ENCODE assay signal across 21 cellular contexts in genomic region chr3:186964629-186965028, GRCh38. TPM values are rescaled to one million over a fixed set of nuclear protein-coding genes. Genes with fewer than 3 reads are reported as not detected.
DNase-seq lines count a peak whose midpoint lies in the region; ATAC-seq and TF ChIP-seq lines count a peak whose summit lies in the region.
"Had no signal": no experiment of that assay in that cellular context is flagged by ENCODE, and none has a peak within 500 bp of the region (broad histone marks: within the 10 kb centered on the region; RNA-seq: fewer than 3 reads in every experiment).

No MANE protein-coding gene starts in this region.

- no peak overlapping the region for H3K18ac ChIP-seq in neuronal stem cell (ENCODE audit: low read length)

- no peak overlapping the region for H2BK15ac ChIP-seq in neuronal stem cell (ENCODE audit: low read length)

- H3K4me1 ChIP-seq in CD8-positive, alpha-beta T cell (ENCODE audit: insufficient read depth, low read length), result no peaks in the 10 kb centered on the region
- H3K4me1 ChIP-seq in HUES48 (ENCODE audit: control insufficient read depth, insufficient read depth, low read length), result peaks cover 42% of the 10 kb centered on the region
- peaks cover 6 to 14% of the 10 kb centered on the region in 2 donors for H3K4me1 ChIP-seq in neuronal stem cell (ENCODE audit: control insufficient read depth in 2 of 2, insufficient read depth in 1 of 2, low read depth in 1 of 2, low read length in 2 of 2)
- H3K4me1 ChIP-seq: transverse colon had no signal

- no peak overlapping the region for H3K4me3 Mint-ChIP-seq in CD8-positive, alpha-beta T cell

- H3K9me3 ChIP-seq in CD8-positive, alpha-beta T cell (ENCODE audit: low read length), result no peaks in the 10 kb centered on the region
- H3K9me3 ChIP-seq in HUES48 (ENCODE audit: control insufficient read depth, insufficient read depth, low read length) (no peaks in the 10 kb centered on the region), neuronal stem cell (replicated peaks in 1 of 2; ENCODE audit: control insufficient read depth in 2 of 2, insufficient read depth in 1 of 2, low read depth in 1 of 2, low read length in 2 of 2) (no peaks in the 10 kb centered on the region)
- H3K9me3 ChIP-seq: BLaER1, mucosa of descending colon, transverse colon had no signal

- TF ChIP-seq CTCF in CD8-positive, alpha-beta T cell (IDR thresholded peaks at IDR 0.05), result no peak
- no peak for TF ChIP-seq CTCF in coronary artery (IDR thresholded peaks at IDR 0.05)

- H2BK120ac ChIP-seq in neuronal stem cell (ENCODE audit: low read depth, low read length), result no peak overlapping the region

- no peak overlapping the region for H4K8ac ChIP-seq in neuronal stem cell (ENCODE audit: low read depth, low read length)

- H3K27me3 Mint-ChIP-seq in CD8-positive, alpha-beta T cell (ENCODE audit: low read depth), result no peaks in the 10 kb centered on the region

- peaks cover 18% of the 10 kb centered on the region for H3K36me3 ChIP-seq in CD8-positive, alpha-beta T cell (ENCODE audit: insufficient read depth, low read length)
- H3K36me3 ChIP-seq in HUES48 (ENCODE audit: control insufficient read depth, insufficient read depth, low read length) (peaks cover 50% of the 10 kb centered on the region), neuronal stem cell (replicated peaks in 1 of 2; ENCODE audit: control insufficient read depth in 2 of 2, insufficient read depth in 2 of 2, low read length in 2 of 2) (peaks cover 0 to 3% of the 10 kb centered on the region in 2 donors)
- H3K36me3 ChIP-seq: brain microvascular endothelial cell, transverse colon had no signal

- CTCF ChIA-PET in CD8-positive, alpha-beta T cell (lab: Charles Lee), result interaction anchor here (1.5 kb wide), 1 partner anchor 116 kb away, joined by 8 read pairs; no protein-coding TSS in a partner anchor

- no peak for ATAC-seq in CD8-positive, alpha-beta T cell
- no peak for ATAC-seq in GM21381 (IDR thresholded peaks at IDR 0.05; ENCODE audit: unreplicated experiment)
- ATAC-seq: mucosa of descending colon, PC-3 had no signal

- intact Hi-C loops in CD8-positive, alpha-beta T cell (cut with DNase I, micrococcal nuclease), result no loop called here

- H3K4me2 ChIP-seq in neuronal stem cell (ENCODE audit: insufficient read depth, low read length, poor library complexity, severe bottlenecking), result no peak overlapping the region
- H3K4me2 ChIP-seq: BLaER1 had no signal

- no peak overlapping the region for H2AK5ac ChIP-seq in neuronal stem cell (ENCODE audit: low read depth, low read length)

- no CpG with 5 or more reads among the region's 9 CpGs for WGBS in neuronal stem cell (ENCODE audit: extremely low coverage in 2 of 2, insufficient read length in 2 of 2, insufficient replicate concordance in 1 of 2), 2 donors

- POLR2A ChIA-PET in CD8-positive, alpha-beta T cell (lab: Charles Lee), result no interaction called here

- no peaks in the 10 kb centered on the region for H3K9me3 Mint-ChIP-seq in CD8-positive, alpha-beta T cell

- no peaks in the 10 kb centered on the region for H3K27me3 ChIP-seq in CD8-positive, alpha-beta T cell (ENCODE audit: insufficient read depth, low read length)
- H3K27me3 ChIP-seq in HUES48 (ENCODE audit: control insufficient read depth, insufficient read depth, low read length) (no peaks in the 10 kb centered on the region), neuronal stem cell (ENCODE audit: control insufficient read depth in 3 of 3, insufficient read depth in 3 of 3, low read depth in 1 of 3, low read length in 3 of 3) (no peaks in the 10 kb centered on the region)
- H3K27me3 ChIP-seq: BLaER1, brain microvascular endothelial cell, transverse colon had no signal

- no peak overlapping the region for H3K27ac ChIP-seq in CD8-positive, alpha-beta T cell (ENCODE audit: low read depth, low read length)
- peak overlapping the region; percentile 93 for H3K27ac ChIP-seq in HUES48 (ENCODE audit: low read depth, low read length)
- peak overlapping the region; percentile 13 to 62 for H3K27ac ChIP-seq in coronary artery
- H3K27ac ChIP-seq in neuronal stem cell (replicated peaks; ENCODE audit: low read length), result no peak overlapping the region
- H3K27ac ChIP-seq: BLaER1, brain microvascular endothelial cell, transverse colon had no signal

- H3K27ac Mint-ChIP-seq in CD8-positive, alpha-beta T cell, result peak overlapping the region; percentile 13

- H3K36me3 Mint-ChIP-seq in CD8-positive, alpha-beta T cell, result peaks cover 76% of the 10 kb centered on the region

- no peak overlapping the region for H3K4me3 ChIP-seq in CD8-positive, alpha-beta T cell (ENCODE audit: low read depth, low read length)
- H3K4me3 ChIP-seq in HUES48 (ENCODE audit: low read depth, low read length) (no peak overlapping the region; the same call in 1 of the 2 replicates), coronary artery (no peak overlapping the region), neuronal stem cell (ENCODE audit: low read length in 2 of 2) (no peak overlapping the region)
- H3K4me3 ChIP-seq: BLaER1, mucosa of descending colon, skin epidermis, transverse colon had no signal

- no peak overlapping the region for H2BK5ac ChIP-seq in neuronal stem cell (ENCODE audit: low read length)

- H3K23ac ChIP-seq in neuronal stem cell (ENCODE audit: low read depth, low read length, poor library complexity), result no peak overlapping the region

- no peak for DNase-seq in CD8-positive, alpha-beta T cell
- DNase-seq in coronary artery (ENCODE audit: low spot score), result peak; percentile 50
- no peak for DNase-seq in neuronal stem cell (ENCODE audit: low spot score)
- no peak for DNase-seq in stimulated activated CD4-positive, alpha-beta T cell treated with anti-CD3 and anti-CD28 coated beads, Interleukin-4, amount 100 ng/mL, for 4 hours
- no peak for DNase-seq in NCI-H2081 (lab: John Stamatoyannopoulos, UW)
- DNase-seq in activated gamma-delta T cell (lab: John Stamatoyannopoulos, UW), result no peak
- DNase-seq: activated naive CD4-positive, alpha-beta T cell treated with anti-CD3 and anti-CD28 coated beads, Interleukin-2, amount 50 U/mL, for 16 hours; brain microvascular endothelial cell; KG1; kidney; mucosa of descending colon; NCI-H1092; NCI-H526 treated with DMSO at 0.1 percent for 48 hours; PC-3; stimulated activated CD8-positive, alpha-beta memory T cell treated with anti-CD3 and anti-CD28 coated beads, Interleukin-4, amount 100 ng/mL, for 48 hours; T1000; transverse colon had no signal

- peak overlapping the region; percentile 2 for H2AFZ ChIP-seq in neuronal stem cell (ENCODE audit: low read length)

- no peak overlapping the region for H4K91ac ChIP-seq in neuronal stem cell (ENCODE audit: low read depth, low read length, poor library complexity)

- H2BK12ac ChIP-seq in neuronal stem cell (ENCODE audit: low read length), result no peak overlapping the region

- no peak overlapping the region for H3K14ac ChIP-seq in neuronal stem cell (ENCODE audit: low read length)

- no peak overlapping the region for H3K4ac ChIP-seq in neuronal stem cell (ENCODE audit: low read length)

- no peaks in the 10 kb centered on the region for H3K79me1 ChIP-seq in neuronal stem cell (ENCODE audit: low read depth, low read length)

- peaks cover 42% of the 10 kb centered on the region for H3K4me1 Mint-ChIP-seq in CD8-positive, alpha-beta T cell (ENCODE audit: low read depth)

- no peak overlapping the region for H3K9ac ChIP-seq in HUES48 (ENCODE audit: low read depth, low read length)
- H3K9ac ChIP-seq in neuronal stem cell (ENCODE audit: low read depth, low read length, poor library complexity), result no peak overlapping the region
- H3K9ac ChIP-seq: BLaER1 had no signal

RNA-seq across cellular contexts. Expression of gene ST6GAL1, which starts 34.3 kb away (rescaled TPM):
- 10 to 100 TPM; 23.1 to 28.5 TPM for total RNA-seq in CD8-positive, alpha-beta T cell
- 28.7 TPM for polyA plus RNA-seq in neuronal stem cell (2013, experiment 1 of 2)
- 29.0 TPM for polyA plus RNA-seq in neuronal stem cell (2013, experiment 2 of 2)

Comparison
In these comparisons a context has a peak if more than half of its experiments do, and no peak if none do; other contexts are left out.
1. H3K27ac ChIP-seq: peak in HUES48 (single experiment) and coronary artery (2 of 2); none in CD8-positive, alpha-beta T cell (single experiment) and neuronal stem cell (single experiment).